In genomic region chr13:24541127-24541475, GRCh38 we compare ENCODE assay signal across 11 cellular contexts. TPM values are rescaled to one million over a fixed set of nuclear protein-coding genes. Genes with fewer than 3 reads are reported as not detected.
DNase-seq lines count a peak whose midpoint lies in the region; ATAC-seq, FAIRE-seq and TF ChIP-seq lines count a peak whose summit lies in the region.
"Had no signal": no experiment of that assay in that cellular context is flagged by ENCODE, and none has a peak within 500 bp of the region (broad histone marks: within the 10 kb centered on the region; RNA-seq: fewer than 3 reads in every experiment).

No MANE protein-coding gene starts in this region.

- no peak for TF ChIP-seq POLR2A in GM12878 (IDR thresholded peaks at IDR 0.05; ENCODE audit: low read depth, low read length)
- no peak for TF ChIP-seq POLR2A in HepG2 (IDR thresholded peaks at IDR 0.05; ENCODE audit: insufficient read depth in 1 of 2, low read depth in 2 of 2, low read length in 2 of 2)

- no peak overlapping the region for H3K27ac Mint-ChIP-seq in T-helper 2 cell treated with Interferon-gamma antibody and Interleukin-4, amounts not matched to agents 5 μg/mL and 100 μg/mL, for 36 hours
- H3K27ac Mint-ChIP-seq in stimulated activated naive CD8-positive, alpha-beta T cell treated with anti-CD3 and anti-CD28 coated beads, Interleukin-15, amount 100 ng/mL, for 72 hours = no peak overlapping the region

- H3K79me2 ChIP-seq in GM12878 (ENCODE audit: control insufficient read depth, insufficient read depth, low read length) (no peaks in the 10 kb centered on the region), HepG2 (ENCODE audit: insufficient read depth, low read length) (no peaks in the 10 kb centered on the region)

- TF ChIP-seq EP300 in GM12878 (IDR thresholded peaks at IDR 0.05; ENCODE audit: borderline replicate concordance in 1 of 2, control insufficient read depth in 1 of 2, low read depth in 2 of 2, low read length in 2 of 2) = no peak
- TF ChIP-seq EP300 in HepG2 (IDR thresholded peaks at IDR 0.05; ENCODE audit: low read depth in 2 of 2, low read length in 2 of 2) = no peak
- TF ChIP-seq EP300 in HepG2 (CRISPR knock-in tag; IDR thresholded peaks at IDR 0.05; ENCODE audit: borderline replicate concordance) = no peak

- H3K27me3 Mint-ChIP-seq in T-helper 2 cell treated with Interferon-gamma antibody and Interleukin-4, amounts not matched to agents 5 μg/mL and 100 μg/mL, for 36 hours (ENCODE audit: low read depth) = peaks cover 53% of the 10 kb centered on the region
- H3K27me3 Mint-ChIP-seq in stimulated activated naive CD8-positive, alpha-beta T cell treated with anti-CD3 and anti-CD28 coated beads, Interleukin-15, amount 100 ng/mL, for 72 hours = peaks cover 69% of the 10 kb centered on the region

- intact Hi-C loops in GM12878 (cut with micrococcal nuclease; ENCODE audit: unreplicated experiment) (no loop called here), HepG2 (cut with micrococcal nuclease; ENCODE audit: unreplicated experiment) (no loop called here)

- SMC1A ChIA-PET in GM12878 (lab: Charles Lee; ENCODE audit: uncharacterized antibody, unreplicated experiment) = no interaction called here

- RAD21 ChIA-PET in GM12878 (lab: Charles Lee; ENCODE audit: unreplicated experiment) = no interaction called here

- H3K36me3 ChIP-seq in GM12878 (ENCODE audit: control insufficient read depth in 2 of 2, insufficient read depth in 2 of 2, low read length in 1 of 2) = no peaks in the 10 kb centered on the region
- no peaks in the 10 kb centered on the region for H3K36me3 ChIP-seq in HepG2 (replicated peaks in 1 of 2; ENCODE audit: control insufficient read depth in 1 of 2, insufficient read depth in 2 of 2, low read length in 2 of 2)

- H3K9me3 ChIP-seq in GM12878 (replicated peaks; ENCODE audit: control insufficient read depth, insufficient read depth, low read length) = no peaks in the 10 kb centered on the region
- no peaks in the 10 kb centered on the region for H3K9me3 ChIP-seq in HepG2 (ENCODE audit: low read length)

- no peak for FAIRE-seq in GM12878 (lab: Jason Lieb, UNC)
- no peak for FAIRE-seq in HepG2 (lab: Jason Lieb, UNC)
- FAIRE-seq: A204.1 had no signal

- ATAC-seq in GM12878 (no peak; the same call in 2 of the 3 replicates), HepG2 (no peak; the same call in 2 of the 3 replicates), GM19455 (IDR thresholded peaks at IDR 0.05; ENCODE audit: unreplicated experiment) (no peak)
- peak; percentile 44 for ATAC-seq in stimulated activated naive CD8-positive, alpha-beta T cell treated with anti-CD3 and anti-CD28 coated beads, Interleukin-15, amount 100 ng/mL, for 72 hours

- no peaks in the 10 kb centered on the region for H3K36me3 Mint-ChIP-seq in T-helper 2 cell treated with Interferon-gamma antibody and Interleukin-4, amounts not matched to agents 5 μg/mL and 100 μg/mL, for 36 hours (ENCODE audit: low read depth)

- POLR2A ChIA-PET in GM12878 (lab: Charles Lee) = no interaction called here
- POLR2A ChIA-PET in HepG2 (lab: Yijun Ruan, JAX) = no interaction called here

- H3K27ac ChIP-seq in GM12878 (ENCODE audit: control insufficient read depth, insufficient read depth) = no peak overlapping the region
- H3K27ac ChIP-seq in HepG2 (ENCODE audit: extremely low read length, insufficient read depth, low read length) = no peak overlapping the region

- H3K4me3 Mint-ChIP-seq in T-helper 2 cell treated with Interferon-gamma antibody and Interleukin-4, amounts not matched to agents 5 μg/mL and 100 μg/mL, for 36 hours = peak overlapping the region; percentile 83
- peak overlapping the region; percentile 87 to 90 for H3K4me3 Mint-ChIP-seq in stimulated activated naive CD8-positive, alpha-beta T cell treated with anti-CD3 and anti-CD28 coated beads, Interleukin-15, amount 100 ng/mL, for 72 hours

- TF ChIP-seq CTCF in GM12878 (IDR thresholded peaks at IDR 0.05 in 2 of 3, conservative IDR thresholded peaks at IDR 0.05 in 1 of 3; ENCODE audit: control insufficient read depth in 2 of 3, extremely low read depth in 1 of 3, insufficient read depth in 1 of 3, low read depth in 3 of 3, low read length in 3 of 3) (no peak), HepG2 (CRISPR knock-in tag; IDR thresholded peaks at IDR 0.05) (no peak)

- BruUV-seq in GM12878 (replicated peaks; lab: Mats Ljungman, UMichigan) (no TSS peak), HepG2 (replicated peaks; lab: Mats Ljungman, UMichigan) (no TSS peak)

- DNase-seq in T-helper 2 cell treated with Interferon-gamma antibody and Interleukin-4, amounts not matched to agents 5 μg/mL and 100 μg/mL, for 36 hours (ENCODE audit: low spot score) = no peak
- DNase-seq in T-helper 2 cell (no peak), GM12878 (ENCODE audit: low read depth, low spot score) (no peak), HepG2 (ENCODE audit: low spot score) (no peak), nucleus accumbens (lab: John Stamatoyannopoulos, UW) (no peak), NCI-H2107 treated with DMSO at 0.1 percent for 48 hours (lab: John Stamatoyannopoulos, UW; ENCODE audit: unreplicated experiment) (no peak)
- DNase-seq in stimulated activated naive CD8-positive, alpha-beta T cell treated with anti-CD3 and anti-CD28 coated beads, Interleukin-15, amount 100 ng/mL, for 72 hours = no peak
- DNase-seq: activated naive CD4-positive, alpha-beta T cell treated with Interleukin-2 at 50 U/mL for 16 hours; NCI-H1436 had no signal

- H3K4me1 ChIP-seq in GM12878 (ENCODE audit: control insufficient read depth, insufficient read depth, low read length) (no peaks in the 10 kb centered on the region), HepG2 (ENCODE audit: insufficient read depth, low read length) (peaks cover 8% of the 10 kb centered on the region; the same call in 1 of the 2 replicates)

- 57% methylated on average over 9 of the region's 11 CpGs for WGBS in GM12878 (ENCODE audit: insufficient coverage, insufficient replicate concordance, low lambda C conversion rate, missing lambda C conversion rate)
- WGBS in HepG2 (ENCODE audit: low lambda C conversion rate) = 70% methylated on average over 9 of the region's 11 CpGs

- CTCF ChIA-PET in GM12878 (lab: Yijun Ruan, JAX) = no interaction called here
- CTCF ChIA-PET in HepG2 (lab: Yijun Ruan, JAX; ENCODE audit: low intra/inter-chr PET ratio, low total read pairs) = no interaction called here

- H3K4me3 ChIP-seq in GM12878 = no peak overlapping the region
- peak overlapping the region in 1 of 3 experiments; percentile 65; a peak in 1 of 6 replicates for H3K4me3 ChIP-seq in HepG2 (replicated peaks in 1 of 3; ENCODE audit: insufficient read depth in 1 of 3, low read depth in 2 of 3, low read length in 3 of 3)

- no peaks in the 10 kb centered on the region for H4K20me1 ChIP-seq in GM12878 (ENCODE audit: control insufficient read depth, insufficient read depth)
- H4K20me1 ChIP-seq in HepG2 (ENCODE audit: insufficient read depth, low read length) = no peaks in the 10 kb centered on the region

- H3K9me3 Mint-ChIP-seq in T-helper 2 cell treated with Interferon-gamma antibody and Interleukin-4, amounts not matched to agents 5 μg/mL and 100 μg/mL, for 36 hours = no peaks in the 10 kb centered on the region
- H3K9me3 Mint-ChIP-seq in stimulated activated naive CD8-positive, alpha-beta T cell treated with anti-CD3 and anti-CD28 coated beads, Interleukin-15, amount 100 ng/mL, for 72 hours = no peaks in the 10 kb centered on the region

- peak overlapping the region; percentile 64; the same call in 1 of the 2 replicates for H3K4me2 ChIP-seq in GM12878 (ENCODE audit: control insufficient read depth, insufficient read depth)
- peak overlapping the region; percentile 62 for H3K4me2 ChIP-seq in HepG2 (ENCODE audit: low read depth, low read length)

- TF ChIP-seq RAD21 in GM12878 (IDR thresholded peaks at IDR 0.05; ENCODE audit: insufficient read depth, low read depth, low read length) = no peak
- no peak for TF ChIP-seq RAD21 in HepG2 (CRISPR knock-in tag; IDR thresholded peaks at IDR 0.05)

- H3K27me3 ChIP-seq in GM12878 (replicated peaks in 1 of 2; ENCODE audit: control insufficient read depth in 2 of 2, insufficient read depth in 2 of 2, low read length in 1 of 2) (peaks cover 3% of the 10 kb centered on the region in 2 experiments; a peak in 3 of 4 replicates), HepG2 (ENCODE audit: control insufficient read depth in 1 of 2, insufficient read depth in 2 of 2, low read length in 2 of 2) (peaks cover 0 to 12% of the 10 kb centered on the region in 2 experiments; a peak in 3 of 5 replicates)

- peaks cover 8% of the 10 kb centered on the region for H3K4me1 Mint-ChIP-seq in T-helper 2 cell treated with Interferon-gamma antibody and Interleukin-4, amounts not matched to agents 5 μg/mL and 100 μg/mL, for 36 hours (ENCODE audit: low read depth)
- peaks cover 14% of the 10 kb centered on the region for H3K4me1 Mint-ChIP-seq in stimulated activated naive CD8-positive, alpha-beta T cell treated with anti-CD3 and anti-CD28 coated beads, Interleukin-15, amount 100 ng/mL, for 72 hours

- H3K9ac ChIP-seq in GM12878 (ENCODE audit: control insufficient read depth, insufficient read depth, low read length) = no peak overlapping the region
- H3K9ac ChIP-seq in HepG2 (ENCODE audit: insufficient read depth, low read depth, low read length) = no peak overlapping the region

- in situ Hi-C loops in GM12878 (cut with MboI) (no loop called here), HepG2 (cut with HindIII; ENCODE audit: extremely low pct_ligation_motif_present, low pct_unique_long_range_greater_than_20kb) (no loop called here)

- H2AFZ ChIP-seq in GM12878 (ENCODE audit: control insufficient read depth, low read depth, low read length) (no peak overlapping the region), HepG2 (ENCODE audit: low read length) (no peak overlapping the region)

RNA-seq across cellular contexts. Expression of gene PARP4, which starts 28.5 kb away (rescaled TPM):
- total RNA-seq in GM12878 (2013; cell fraction: nucleolus; rRNA removed) = 258 and 274 TPM in 2 replicates
- total RNA-seq in GM12878 (2014; rRNA removed) = 40.1 and 45.0 TPM in 2 replicates
- 50.0 and 53.8 TPM in 2 replicates for total RNA-seq in GM12878 (2014; rRNA removed; fragmentation: Illumina TruSeq; extraction: Trizol)
- 44.8 and 49.2 TPM in 2 replicates for total RNA-seq in GM12878 (2021)
- 25.1 TPM for polyA plus RNA-seq in GM12878 (2011; ENCODE audit: low read depth)
- 47.8 and 55.4 TPM in 2 replicates for polyA plus RNA-seq in GM12878 (2011; rRNA removed)
- 29.9 and 33.4 TPM in 2 replicates for polyA plus RNA-seq in GM12878 (2011; cell fraction: cytosol; rRNA removed)
- 75.9 and 94.7 TPM in 2 replicates for polyA plus RNA-seq in GM12878 (2011; cell fraction: nucleus; rRNA removed)
- 25.0 and 33.4 TPM in 2 replicates for polyA plus RNA-seq in GM12878 (2012)
- 52.6 and 56.4 TPM in 2 replicates for polyA plus RNA-seq in GM12878 (2014; fragmentation: Illumina TruSeq; extraction: Trizol)
- 10 to 100 TPM; 12.8 to 13.5 TPM for polyA plus RNA-seq in GM12878 (2014; fragmentation: Nextera tagmentation; extraction: Ambion mirVana)
- polyA plus RNA-seq in GM12878 (2014; rRNA removed) = 35.4 and 40.6 TPM in 2 replicates
- 10 to 100 TPM; 45.9 to 46.2 TPM for polyA plus RNA-seq in GM12878 (2016; fragmentation: Nextera tagmentation; extraction: Ambion mirVana)
- polyA minus RNA-seq in GM12878 (2011; rRNA and poly(A)+ RNA removed) = 74.3 and 78.1 TPM in 2 replicates
- 18.3 and 23.8 TPM in 2 replicates for polyA minus RNA-seq in GM12878 (2011; cell fraction: cytosol; rRNA and poly(A)+ RNA removed)
- 53.7 and 67.7 TPM in 2 replicates for polyA minus RNA-seq in GM12878 (2011; cell fraction: nucleus; rRNA and poly(A)+ RNA removed)
- 42.6 and 66.0 TPM in 2 replicates for total RNA-seq in HepG2 (2016; rRNA removed; fragmentation: Illumina TruSeq; extraction: Trizol)
- 6.9 and 7.5 TPM in 2 replicates for total RNA-seq in HepG2 (2016; cell fraction: cytosol; rRNA removed; fragmentation: Illumina TruSeq; extraction: Trizol; ENCODE audit: low read depth)
- total RNA-seq in HepG2 (2016; cell fraction: insoluble cytoplasmic fraction; rRNA removed; fragmentation: Illumina TruSeq; extraction: Trizol) = 42.5 and 60.1 TPM in 2 replicates
- total RNA-seq in HepG2 (2016; cell fraction: membrane; rRNA removed; fragmentation: Illumina TruSeq; extraction: Trizol) = 11.9 and 14.2 TPM in 2 replicates
- 39.9 and 41.3 TPM in 2 replicates for total RNA-seq in HepG2 (2016; cell fraction: nucleus; rRNA removed; fragmentation: Illumina TruSeq; extraction: Trizol)
- 40.5 and 41.2 TPM in 2 replicates for polyA plus RNA-seq in HepG2 (2011; rRNA removed)
- polyA plus RNA-seq in HepG2 (2011; cell fraction: cytosol; rRNA removed) = 26.6 and 37.6 TPM in 2 replicates
- polyA plus RNA-seq in HepG2 (2011; cell fraction: nucleus; rRNA removed) = 50.5 and 50.9 TPM in 2 replicates
- 31.7 and 34.6 TPM in 2 replicates for polyA plus RNA-seq in HepG2 (2012)
- polyA plus RNA-seq in HepG2 (2016; cell fraction: cytosol; fragmentation: Illumina TruSeq; extraction: Trizol; ENCODE audit: low read depth) = 0.78 and 1.1 TPM in 2 replicates
- polyA plus RNA-seq in HepG2 (2016; cell fraction: insoluble cytoplasmic fraction; fragmentation: Illumina TruSeq; extraction: Trizol; ENCODE audit: low read depth) = 35.1 and 36.9 TPM in 2 replicates
- 2.5 and 3.1 TPM in 2 replicates for polyA plus RNA-seq in HepG2 (2016; cell fraction: membrane; fragmentation: Illumina TruSeq; extraction: Trizol; ENCODE audit: low read depth)
- 27.5 and 31.1 TPM in 2 replicates for polyA plus RNA-seq in HepG2 (2016; cell fraction: nucleus; fragmentation: Illumina TruSeq; extraction: Trizol; ENCODE audit: insufficient read depth, low read depth)
- polyA minus RNA-seq in HepG2 (2011; rRNA and poly(A)+ RNA removed; ENCODE audit: low replicate concordance) = 62.2 and 74.0 TPM in 2 replicates
- polyA minus RNA-seq in HepG2 (2011; cell fraction: cytosol; rRNA and poly(A)+ RNA removed) = 41.5 and 47.8 TPM in 2 replicates
- 88.5 and 130 TPM in 2 replicates for polyA minus RNA-seq in HepG2 (2011; cell fraction: nucleus; rRNA and poly(A)+ RNA removed)
